In genomic region chr10:16481052-16481728, GRCh38 we compare ENCODE assay signal across 18 cellular contexts. TPM values are rescaled to one million over a fixed set of nuclear protein-coding genes. Genes with fewer than 3 reads are reported as not detected.
"Had no signal": no experiment of that assay in that cellular context is flagged by ENCODE, and none has a peak within 500 bp of the region (broad histone marks: within the 10 kb centered on the region; RNA-seq: fewer than 3 reads in every experiment).

No MANE protein-coding gene starts in this region.

- H3K27me3 Mint-ChIP-seq: activated naive CD8-positive, alpha-beta T cell treated with anti-CD3 and anti-CD28 coated beads for 36 hours; natural killer cell treated with Interleukin-12 subunit alpha and Interleukin-12 subunit beta and Interleukin-15 and Interleukin-18, amount 100 ng/mL, for 72 hours; stimulated activated naive CD8-positive, alpha-beta T cell treated with anti-CD3 and anti-CD28 coated beads, Interleukin-15, Interleukin-2, amounts not matched to agents 100 ng/mL and 50 ng/mL, for 24 hours had no signal

- H3K9me3 Mint-ChIP-seq: activated naive CD8-positive, alpha-beta T cell treated with anti-CD3 and anti-CD28 coated beads for 36 hours; activated T-cell treated with anti-CD3 and anti-CD28 coated beads, Interleukin-2, amount 50 U/mL, for 4 hours; natural killer cell treated with Interleukin-12 subunit alpha and Interleukin-12 subunit beta and Interleukin-15 and Interleukin-18, amount 100 ng/mL, for 72 hours; stimulated activated naive CD8-positive, alpha-beta T cell treated with anti-CD3 and anti-CD28 coated beads, Interleukin-15, Interleukin-2, amounts not matched to agents 100 ng/mL and 50 ng/mL, for 24 hours; T-helper 1 cell treated with Interleukin-12 subunit alpha and Interleukin-12 subunit beta and Interleukin-4 antibody, amounts not matched to agents 30 μg/mL and 1 μg/mL, for 36 hours had no signal

- H3K4me3 Mint-ChIP-seq: activated naive CD8-positive, alpha-beta T cell treated with anti-CD3 and anti-CD28 coated beads for 36 hours; activated T-cell treated with anti-CD3 and anti-CD28 coated beads, Interleukin-2, amount 50 U/mL, for 4 hours; natural killer cell treated with Interleukin-12 subunit alpha and Interleukin-12 subunit beta and Interleukin-15 and Interleukin-18, amount 100 ng/mL, for 72 hours; stimulated activated naive CD8-positive, alpha-beta T cell treated with anti-CD3 and anti-CD28 coated beads, Interleukin-15, Interleukin-2, amounts not matched to agents 100 ng/mL and 50 ng/mL, for 24 hours; T-helper 1 cell treated with Interleukin-12 subunit alpha and Interleukin-12 subunit beta and Interleukin-4 antibody, amounts not matched to agents 30 μg/mL and 1 μg/mL, for 36 hours had no signal

- DNase-seq: activated CD4-positive, alpha-beta T cell treated with anti-CD3 and anti-CD28 coated beads, Interleukin-2, amount 50 U/mL, for 4 hours; activated gamma-delta T cell; activated naive CD8-positive, alpha-beta T cell treated with anti-CD3 and anti-CD28 coated beads for 36 hours; activated T-cell treated with anti-CD3 and anti-CD28 coated beads, Interleukin-2, amount 50 U/mL, for 4 hours; aorta; dorsolateral prefrontal cortex; foreskin melanocyte; stimulated activated CD4-positive, alpha-beta T cell treated with anti-CD3 and anti-CD28 coated beads, Interleukin-4, amount 100 ng/mL, for 24 hours had no signal

- H3K4me3 ChIP-seq: dorsolateral prefrontal cortex, esophagus muscularis mucosa had no signal

- H3K27me3 ChIP-seq: dorsolateral prefrontal cortex, esophagus muscularis mucosa had no signal

- H3K27ac Mint-ChIP-seq: activated naive CD8-positive, alpha-beta T cell treated with anti-CD3 and anti-CD28 coated beads for 36 hours; natural killer cell treated with Interleukin-12 subunit alpha and Interleukin-12 subunit beta and Interleukin-15 and Interleukin-18, amount 100 ng/mL, for 72 hours; stimulated activated naive CD8-positive, alpha-beta T cell treated with anti-CD3 and anti-CD28 coated beads, Interleukin-15, Interleukin-2, amounts not matched to agents 100 ng/mL and 50 ng/mL, for 24 hours; T-helper 1 cell treated with Interleukin-12 subunit alpha and Interleukin-12 subunit beta and Interleukin-4 antibody, amounts not matched to agents 30 μg/mL and 1 μg/mL, for 36 hours had no signal

- ATAC-seq: activated CD4-positive, CD25-positive, alpha-beta regulatory T cell treated with anti-CD3 and anti-CD28 coated beads, Interleukin-2, amount 50 U/mL, for 24 hours; activated T-cell treated with anti-CD3 and anti-CD28 coated beads, Interleukin-2, amount 50 U/mL, for 4 hours; natural killer cell treated with Interleukin-12 subunit alpha and Interleukin-12 subunit beta and Interleukin-15 and Interleukin-18, amount 100 ng/mL, for 72 hours; SK-N-SH treated with all-trans-retinoic acid at 6 μM for 48 hours had no signal

- H3K4me1 ChIP-seq: esophagus muscularis mucosa had no signal

- H3K27ac ChIP-seq: dorsolateral prefrontal cortex, esophagus muscularis mucosa had no signal

RNA-seq across cellular contexts. Expression of gene C1QL3, which starts 40.5 kb away (rescaled TPM):
- total RNA-seq: activated T-cell treated with anti-CD3 and anti-CD28 coated beads, Interleukin-2, amount 50 U/mL, for 4 hours; aorta; bronchial epithelial cell; esophagus muscularis mucosa; lung microvascular endothelial cell; osteocyte had no signal
- polyA plus RNA-seq: keratinocyte had no signal
